ENCODE assay signal across 8 cellular contexts in genomic region chr9:125235805-125236534, GRCh38. TPM values are rescaled to one million over a fixed set of nuclear protein-coding genes. Genes with fewer than 3 reads are reported as not detected.
DNase-seq lines count a peak whose midpoint lies in the region; ATAC-seq and TF ChIP-seq lines count a peak whose summit lies in the region.

No MANE protein-coding gene starts in this region.

- H3K27me3 ChIP-seq in fibroblast of lung (ENCODE audit: control insufficient read depth, insufficient read depth, low read length) (no peaks in the 10 kb centered on the region), testis (no peaks in the 10 kb centered on the region)

- H3K4me3 Mint-ChIP-seq in activated T-cell treated with anti-CD3 and anti-CD28 coated beads, Interleukin-2, amount 50 U/mL, for 4 hours = peak overlapping the region; percentile 99
- H3K4me3 Mint-ChIP-seq in stimulated activated effector memory CD8-positive, alpha-beta T cell treated with anti-CD3 and anti-CD28 coated beads, Interleukin-12 subunit alpha, Interleukin-12 subunit beta, amount 100 ng/mL, for 72 hours = peak overlapping the region; percentile 85

- TF ChIP-seq CTCF in VCaP (conservative IDR thresholded peaks at IDR 0.05) (no peak), fibroblast of lung (conservative IDR thresholded peaks at IDR 0.05 in 1 of 2, IDR thresholded peaks at IDR 0.05 in 1 of 2; ENCODE audit: low read depth in 1 of 2, low read length in 2 of 2) (no peak), testis (IDR thresholded peaks at IDR 0.05) (no peak)

- intact Hi-C loops in testis (cut with DNase I; ENCODE audit: low total_unique reads) = no loop called here

- no peaks in the 10 kb centered on the region for H3K9me3 Mint-ChIP-seq in activated T-cell treated with anti-CD3 and anti-CD28 coated beads, Interleukin-2, amount 50 U/mL, for 4 hours
- no peaks in the 10 kb centered on the region for H3K9me3 Mint-ChIP-seq in stimulated activated effector memory CD8-positive, alpha-beta T cell treated with anti-CD3 and anti-CD28 coated beads, Interleukin-12 subunit alpha, Interleukin-12 subunit beta, amount 100 ng/mL, for 72 hours

- peaks cover 61% of the 10 kb centered on the region for H3K79me2 ChIP-seq in fibroblast of lung (ENCODE audit: control insufficient read depth, insufficient read depth, low read length)

- H3K4me3 ChIP-seq in fibroblast of lung (replicated peaks in 1 of 4; ENCODE audit: control extremely low read depth in 1 of 4, insufficient read depth in 1 of 4, low read depth in 3 of 4, low read length in 4 of 4) = peak overlapping the region; percentile 16 to 99 (median 64)
- H3K4me3 ChIP-seq in testis = no peak overlapping the region

- H3K4me2 ChIP-seq in fibroblast of lung (ENCODE audit: extremely low read depth, insufficient read depth, low read length) = peak overlapping the region; percentile 18

- no peak overlapping the region for H2AFZ ChIP-seq in fibroblast of lung (ENCODE audit: low read length)

- H3K9ac ChIP-seq in fibroblast of lung (ENCODE audit: insufficient read depth, low read length) = no peak overlapping the region

- H3K36me3 ChIP-seq in fibroblast of lung (ENCODE audit: control insufficient read depth, insufficient read depth, low read length) = peaks cover 26% of the 10 kb centered on the region
- peaks cover 4% of the 10 kb centered on the region for H3K36me3 ChIP-seq in testis (ENCODE audit: low read depth, missing control alignments)

- H3K27me3 Mint-ChIP-seq in activated T-cell treated with anti-CD3 and anti-CD28 coated beads, Interleukin-2, amount 50 U/mL, for 4 hours (ENCODE audit: low read depth) = no peaks in the 10 kb centered on the region

- no peak for DNase-seq in activated T-cell treated with anti-CD3 and anti-CD28 coated beads, Interleukin-2, amount 50 U/mL, for 4 hours
- DNase-seq in activated T-cell treated with anti-CD3 and anti-CD28 coated beads for 4 hours (no peak), fibroblast of lung (ENCODE audit: low read depth in 2 of 2) (no peak), testis (no peak)
- DNase-seq in stimulated activated effector memory CD8-positive, alpha-beta T cell treated with anti-CD3 and anti-CD28 coated beads, Interleukin-12 subunit alpha, Interleukin-12 subunit beta, amount 100 ng/mL, for 72 hours (ENCODE audit: low spot score in 2 of 2) = no peak

- 63 to 65% methylated on average over 5 of the region's 5 CpGs for WGBS in testis, 2 donors

- ATAC-seq in activated T-cell treated with anti-CD3 and anti-CD28 coated beads, Interleukin-2, amount 50 U/mL, for 4 hours = no peak
- no peak for ATAC-seq in stimulated activated effector memory CD8-positive, alpha-beta T cell treated with anti-CD3 and anti-CD28 coated beads, Interleukin-12 subunit alpha, Interleukin-12 subunit beta, amount 100 ng/mL, for 72 hours
- ATAC-seq in GM18511 (IDR thresholded peaks at IDR 0.05; ENCODE audit: unreplicated experiment) (no peak), HG02571 (IDR thresholded peaks at IDR 0.05; ENCODE audit: unreplicated experiment) (no peak)

- peaks cover 15% of the 10 kb centered on the region for H3K4me1 ChIP-seq in fibroblast of lung (ENCODE audit: control insufficient read depth, extremely low read depth, insufficient read depth, low read length)
- peaks cover 34% of the 10 kb centered on the region for H3K4me1 ChIP-seq in testis

- TF ChIP-seq POLR2A in testis (IDR thresholded peaks at IDR 0.05) = no peak

- H4K20me1 ChIP-seq in fibroblast of lung (ENCODE audit: control insufficient read depth, extremely low read depth, insufficient read depth, low read length) = peaks cover 16% of the 10 kb centered on the region

- H3K4me1 Mint-ChIP-seq in activated T-cell treated with anti-CD3 and anti-CD28 coated beads, Interleukin-2, amount 50 U/mL, for 4 hours (ENCODE audit: low read depth) = peaks cover 45% of the 10 kb centered on the region
- peaks cover 48% of the 10 kb centered on the region for H3K4me1 Mint-ChIP-seq in stimulated activated effector memory CD8-positive, alpha-beta T cell treated with anti-CD3 and anti-CD28 coated beads, Interleukin-12 subunit alpha, Interleukin-12 subunit beta, amount 100 ng/mL, for 72 hours

- H3K9me3 ChIP-seq in fibroblast of lung (ENCODE audit: control insufficient read depth, insufficient read depth, low read depth, low read length) (no peaks in the 10 kb centered on the region), testis (no peaks in the 10 kb centered on the region)

- H3K27ac ChIP-seq in VCaP = peak overlapping the region; percentile 2; the same call in 1 of the 2 replicates
- H3K27ac ChIP-seq in fibroblast of lung (ENCODE audit: insufficient read depth, low read length) = peak overlapping the region; percentile 44
- H3K27ac ChIP-seq in testis = no peak overlapping the region

- peak overlapping the region; percentile 100 for H3K27ac Mint-ChIP-seq in stimulated activated effector memory CD8-positive, alpha-beta T cell treated with anti-CD3 and anti-CD28 coated beads, Interleukin-12 subunit alpha, Interleukin-12 subunit beta, amount 100 ng/mL, for 72 hours

- H3K36me3 Mint-ChIP-seq in activated T-cell treated with anti-CD3 and anti-CD28 coated beads, Interleukin-2, amount 50 U/mL, for 4 hours (ENCODE audit: insufficient read depth) = peaks cover 59% of the 10 kb centered on the region
- peaks cover 100% of the 10 kb centered on the region for H3K36me3 Mint-ChIP-seq in stimulated activated effector memory CD8-positive, alpha-beta T cell treated with anti-CD3 and anti-CD28 coated beads, Interleukin-12 subunit alpha, Interleukin-12 subunit beta, amount 100 ng/mL, for 72 hours

RNA-seq across cellular contexts. Expression of gene HSPA5, which starts 5.2 kb away (rescaled TPM):
- total RNA-seq in activated T-cell treated with anti-CD3 and anti-CD28 coated beads, Interleukin-2, amount 50 U/mL, for 4 hours = 100 to 1,000 TPM; 303 to 366 (median 310) TPM
- total RNA-seq in fibroblast of lung (193 and 339 TPM in 2 replicates), testis (100 to 1,000 TPM; 183 to 190 TPM)
- polyA plus RNA-seq in fibroblast of lung (482 and 558 TPM in 2 replicates), testis (ENCODE audit: insufficient read depth, low read depth, low replicate concordance) (331 TPM)
- 449 and 587 TPM in 2 replicates for polyA plus RNA-seq in fibroblast of lung (2012)
- 122 and 124 TPM in 2 replicates for polyA minus RNA-seq in fibroblast of lung (ENCODE audit: low replicate concordance)

RNA-seq across cellular contexts. Expression of gene GAPVD1, which starts 25.7 kb away (rescaled TPM):
- total RNA-seq in activated T-cell treated with anti-CD3 and anti-CD28 coated beads, Interleukin-2, amount 50 U/mL, for 4 hours = 10 to 100 TPM; 42.0 to 45.4 (median 45.1) TPM
- 54.7 and 72.3 TPM in 2 replicates for total RNA-seq in fibroblast of lung
- polyA plus RNA-seq in fibroblast of lung = 22.5 and 23.0 TPM in 2 replicates
- 15.9 and 16.6 TPM in 2 replicates for polyA plus RNA-seq in fibroblast of lung (2012)
- polyA minus RNA-seq in fibroblast of lung (ENCODE audit: low replicate concordance) = 16.1 and 18.9 TPM in 2 replicates
- 10 to 100 TPM; 76.9 to 82.3 TPM for total RNA-seq in testis
- 80.0 TPM for polyA plus RNA-seq in testis (ENCODE audit: insufficient read depth, low read depth, low replicate concordance)

RNA-seq across cellular contexts. Expression of gene RABEPK, which starts 35.6 kb away (rescaled TPM):
- total RNA-seq in activated T-cell treated with anti-CD3 and anti-CD28 coated beads, Interleukin-2, amount 50 U/mL, for 4 hours = 10 to 100 TPM; 44.7 to 63.8 (median 55.4) TPM
- total RNA-seq in fibroblast of lung = 37.3 and 37.8 TPM in 2 replicates
- polyA plus RNA-seq in fibroblast of lung = 29.8 and 32.6 TPM in 2 replicates
- polyA plus RNA-seq in fibroblast of lung (2012) = 30.5 and 34.4 TPM in 2 replicates
- polyA minus RNA-seq in fibroblast of lung (ENCODE audit: low replicate concordance) = 14.3 and 27.3 TPM in 2 replicates
- 10 to 100 TPM; 18.5 to 20.2 TPM for total RNA-seq in testis
- 30.1 TPM for polyA plus RNA-seq in testis (ENCODE audit: insufficient read depth, low read depth, low replicate concordance)

RNA-seq across cellular contexts. Expression of gene PPP6C, which starts 46.4 kb away (rescaled TPM):
- total RNA-seq in activated T-cell treated with anti-CD3 and anti-CD28 coated beads, Interleukin-2, amount 50 U/mL, for 4 hours = 10 to 100 TPM; 50.1 to 52.4 (median 51.4) TPM
- total RNA-seq in fibroblast of lung (11.6 and 12.7 TPM in 2 replicates), testis (10 to 100 TPM; 38.9 to 40.5 TPM)
- polyA plus RNA-seq in fibroblast of lung (37.1 and 47.9 TPM in 2 replicates), testis (ENCODE audit: insufficient read depth, low read depth, low replicate concordance) (57.5 TPM)
- 22.1 and 24.2 TPM in 2 replicates for polyA plus RNA-seq in fibroblast of lung (2012)
- polyA minus RNA-seq in fibroblast of lung (ENCODE audit: low replicate concordance) = 3.4 and 7.2 TPM in 2 replicates

Comparison
In these comparisons a context has a peak if more than half of its experiments do, and no peak if none do; other contexts are left out.
1. H3K27ac ChIP-seq: peak in VCaP (single experiment) and fibroblast of lung (single experiment); none in testis (0 of 2).
2. H3K4me3 ChIP-seq: peak in fibroblast of lung (4 of 4); none in testis (0 of 2).